24 cellular contexts compared by ENCODE assay signal in genomic region chr11:100726709-100727108, GRCh38. TPM values are rescaled to one million over a fixed set of nuclear protein-coding genes. Genes with fewer than 3 reads are reported as not detected.
"Had no signal": no experiment of that assay in that cellular context is flagged by ENCODE, and none has a peak within 500 bp of the region (broad histone marks: within the 10 kb centered on the region; RNA-seq: fewer than 3 reads in every experiment).

No MANE protein-coding gene starts in this region.

- H3K4me2 ChIP-seq: hepatocyte, neural progenitor cell had no signal

- H3K27ac Mint-ChIP-seq: activated CD4-positive, alpha-beta memory T cell treated with anti-CD3 and anti-CD28 coated beads for 36 hours; activated naive CD8-positive, alpha-beta T cell treated with anti-CD3 and anti-CD28 coated beads for 36 hours; effector memory CD8-positive, alpha-beta T cell; naive thymus-derived CD8-positive, alpha-beta T cell; neural progenitor cell; T-helper 1 cell treated with Interleukin-12 subunit alpha and Interleukin-12 subunit beta and Interleukin-4 antibody, amounts not matched to agents 30 μg/mL and 1 μg/mL, for 36 hours; type B pancreatic cell had no signal

- H3K4me3 Mint-ChIP-seq: activated CD4-positive, alpha-beta memory T cell treated with anti-CD3 and anti-CD28 coated beads for 36 hours; activated naive CD8-positive, alpha-beta T cell treated with anti-CD3 and anti-CD28 coated beads for 36 hours; effector memory CD8-positive, alpha-beta T cell; naive thymus-derived CD8-positive, alpha-beta T cell; neural progenitor cell; T-helper 1 cell treated with Interleukin-12 subunit alpha and Interleukin-12 subunit beta and Interleukin-4 antibody, amounts not matched to agents 30 μg/mL and 1 μg/mL, for 36 hours; type B pancreatic cell had no signal

- ATAC-seq: effector memory CD8-positive, alpha-beta T cell; lower lobe of right lung; naive thymus-derived CD8-positive, alpha-beta T cell had no signal

- H3K4me1 Mint-ChIP-seq: activated naive CD8-positive, alpha-beta T cell treated with anti-CD3 and anti-CD28 coated beads for 36 hours; naive thymus-derived CD8-positive, alpha-beta T cell had no signal

- H3K36me3 Mint-ChIP-seq: activated CD4-positive, alpha-beta memory T cell treated with anti-CD3 and anti-CD28 coated beads for 36 hours; activated naive CD8-positive, alpha-beta T cell treated with anti-CD3 and anti-CD28 coated beads for 36 hours; naive thymus-derived CD8-positive, alpha-beta T cell; neural progenitor cell had no signal

- H3K27ac ChIP-seq: breast epithelium, colonic mucosa, hepatocyte, lower lobe of right lung, neural progenitor cell, thoracic aorta, vagina had no signal

- H3K9ac ChIP-seq: neural progenitor cell had no signal

- H3K27me3 Mint-ChIP-seq: activated CD4-positive, alpha-beta memory T cell treated with anti-CD3 and anti-CD28 coated beads for 36 hours; activated naive CD8-positive, alpha-beta T cell treated with anti-CD3 and anti-CD28 coated beads for 36 hours; effector memory CD8-positive, alpha-beta T cell; naive thymus-derived CD8-positive, alpha-beta T cell; type B pancreatic cell had no signal

- H3K4me3 ChIP-seq: breast epithelium, colonic mucosa, dorsolateral prefrontal cortex, hepatocyte, lower lobe of right lung, neural progenitor cell, spleen, thoracic aorta, vagina had no signal

- H3K9me3 ChIP-seq: breast epithelium, colonic mucosa, lower lobe of right lung, spleen, thoracic aorta, vagina had no signal

- H2AFZ ChIP-seq: hepatocyte, neural progenitor cell had no signal

- H3K4me1 ChIP-seq: breast epithelium, colonic mucosa, lower lobe of right lung, vagina had no signal

- H3K27me3 ChIP-seq: breast epithelium, colonic mucosa, dorsolateral prefrontal cortex, hepatocyte, neural progenitor cell, spleen, vagina had no signal

- H3K9me3 Mint-ChIP-seq: activated naive CD8-positive, alpha-beta T cell treated with anti-CD3 and anti-CD28 coated beads for 36 hours; effector memory CD8-positive, alpha-beta T cell; neural progenitor cell; T-helper 1 cell treated with Interleukin-12 subunit alpha and Interleukin-12 subunit beta and Interleukin-4 antibody, amounts not matched to agents 30 μg/mL and 1 μg/mL, for 36 hours; type B pancreatic cell had no signal

- DNase-seq: activated CD4-positive, alpha-beta memory T cell treated with anti-CD3 and anti-CD28 coated beads for 36 hours; activated CD4-positive, alpha-beta T cell treated with anti-CD3 and anti-CD28 coated beads for 4 hours; activated CD4-positive, CD25-positive, alpha-beta regulatory T cell; activated naive CD4-positive, alpha-beta T cell treated with Interleukin-2 at 50 U/mL for 16 hours; activated naive CD8-positive, alpha-beta T cell treated with anti-CD3 and anti-CD28 coated beads for 36 hours; activated T-cell treated with anti-CD3 and anti-CD28 coated beads, Interleukin-2, amount 50 U/mL, for 48 hours; amniotic stem cell; colonic mucosa; dorsolateral prefrontal cortex; effector memory CD8-positive, alpha-beta T cell; lower lobe of right lung; naive thymus-derived CD8-positive, alpha-beta T cell; posterior cingulate gyrus; spleen; stimulated activated CD4-positive, alpha-beta T cell treated with anti-CD3 and anti-CD28 coated beads, Interleukin-4, amount 100 ng/mL, for 24 hours; stimulated activated naive CD4-positive, alpha-beta T cell treated with Interleukin-2 at 50 U/mL for 16 hours; T1000 had no signal

- H3K36me3 ChIP-seq: breast epithelium, colonic mucosa, lower lobe of right lung, neural progenitor cell, spleen, thoracic aorta, vagina had no signal

RNA-seq across cellular contexts. Expression of gene ARHGAP42, which starts 39.6 kb away (rescaled TPM):
- total RNA-seq: activated CD4-positive, alpha-beta memory T cell treated with anti-CD3 and anti-CD28 coated beads for 36 hours had no signal
